In genomic region chr1:161914595-161914994, GRCh38 we compare ENCODE assay signal across 18 cellular contexts.
"Had no signal": no experiment of that assay in that cellular context is flagged by ENCODE, and none has a peak within 500 bp of the region (broad histone marks: within the 10 kb centered on the region; RNA-seq: fewer than 3 reads in every experiment).

No MANE protein-coding gene starts in this region.

- H3K27ac ChIP-seq: transverse colon, uterus, WERI-Rb-1 had no signal

- H3K27ac Mint-ChIP-seq: activated naive CD4-positive, alpha-beta T cell treated with anti-CD3 and anti-CD28 coated beads, Interleukin-2, amount 50 U/mL, for 24 hours; activated T-helper 1 cell treated with anti-CD3 and anti-CD28 coated beads, Interleukin-12 subunit alpha, Interleukin-12 subunit beta, Interleukin-2, Interleukin-4 antibody, amounts not matched to agents 30 ng/mL and 10 ng/mL and 1 ng/mL, durations not matched to agents 14 hours and 24 hours and 36 hours; brain; memory B cell; naive B cell; stimulated activated effector memory CD8-positive, alpha-beta T cell treated with anti-CD3 and anti-CD28 coated beads, Interleukin-12 subunit alpha, Interleukin-12 subunit beta, amount 100 ng/mL, for 72 hours; T-helper 2 cell treated with Interferon-gamma antibody and Interleukin-4, amounts not matched to agents 5 μg/mL and 100 μg/mL, for 36 hours had no signal

- ATAC-seq: heart right ventricle, left colon had no signal

- H3K27me3 ChIP-seq: heart right ventricle, right lobe of liver, transverse colon, uterus had no signal

- H3K9me3 ChIP-seq: heart right ventricle, right lobe of liver, transverse colon, uterus had no signal

- H3K27me3 Mint-ChIP-seq: activated naive CD4-positive, alpha-beta T cell treated with anti-CD3 and anti-CD28 coated beads, Interleukin-2, amount 50 U/mL, for 24 hours; brain; memory B cell; naive B cell had no signal

- H3K4me1 Mint-ChIP-seq: memory B cell, naive B cell had no signal

- H3K4me3 ChIP-seq: heart right ventricle, right lobe of liver, transverse colon, uterus had no signal

- H3K9me3 Mint-ChIP-seq: activated naive CD4-positive, alpha-beta T cell treated with anti-CD3 and anti-CD28 coated beads, Interleukin-2, amount 50 U/mL, for 24 hours; activated T-helper 1 cell treated with anti-CD3 and anti-CD28 coated beads, Interleukin-12 subunit alpha, Interleukin-12 subunit beta, Interleukin-2, Interleukin-4 antibody, amounts not matched to agents 30 ng/mL and 10 ng/mL and 1 ng/mL, durations not matched to agents 14 hours and 24 hours and 36 hours; brain; memory B cell; naive B cell; stimulated activated effector memory CD8-positive, alpha-beta T cell treated with anti-CD3 and anti-CD28 coated beads, Interleukin-12 subunit alpha, Interleukin-12 subunit beta, amount 100 ng/mL, for 72 hours; T-helper 2 cell treated with Interferon-gamma antibody and Interleukin-4, amounts not matched to agents 5 μg/mL and 100 μg/mL, for 36 hours had no signal

- DNase-seq: activated gamma-delta T cell; anterior cingulate cortex; effector CD4-positive, alpha-beta T cell; heart right ventricle; left colon; naive B cell; nucleus accumbens; right lobe of liver; small intestine; transverse colon; uterus; WERI-Rb-1 had no signal

- H3K36me3 ChIP-seq: right lobe of liver, uterus had no signal

- H3K4me3 Mint-ChIP-seq: activated naive CD4-positive, alpha-beta T cell treated with anti-CD3 and anti-CD28 coated beads, Interleukin-2, amount 50 U/mL, for 24 hours; activated T-helper 1 cell treated with anti-CD3 and anti-CD28 coated beads, Interleukin-12 subunit alpha, Interleukin-12 subunit beta, Interleukin-2, Interleukin-4 antibody, amounts not matched to agents 30 ng/mL and 10 ng/mL and 1 ng/mL, durations not matched to agents 14 hours and 24 hours and 36 hours; brain; memory B cell; naive B cell; stimulated activated effector memory CD8-positive, alpha-beta T cell treated with anti-CD3 and anti-CD28 coated beads, Interleukin-12 subunit alpha, Interleukin-12 subunit beta, amount 100 ng/mL, for 72 hours; T-helper 2 cell treated with Interferon-gamma antibody and Interleukin-4, amounts not matched to agents 5 μg/mL and 100 μg/mL, for 36 hours had no signal
